In the genomic region with DNA sequence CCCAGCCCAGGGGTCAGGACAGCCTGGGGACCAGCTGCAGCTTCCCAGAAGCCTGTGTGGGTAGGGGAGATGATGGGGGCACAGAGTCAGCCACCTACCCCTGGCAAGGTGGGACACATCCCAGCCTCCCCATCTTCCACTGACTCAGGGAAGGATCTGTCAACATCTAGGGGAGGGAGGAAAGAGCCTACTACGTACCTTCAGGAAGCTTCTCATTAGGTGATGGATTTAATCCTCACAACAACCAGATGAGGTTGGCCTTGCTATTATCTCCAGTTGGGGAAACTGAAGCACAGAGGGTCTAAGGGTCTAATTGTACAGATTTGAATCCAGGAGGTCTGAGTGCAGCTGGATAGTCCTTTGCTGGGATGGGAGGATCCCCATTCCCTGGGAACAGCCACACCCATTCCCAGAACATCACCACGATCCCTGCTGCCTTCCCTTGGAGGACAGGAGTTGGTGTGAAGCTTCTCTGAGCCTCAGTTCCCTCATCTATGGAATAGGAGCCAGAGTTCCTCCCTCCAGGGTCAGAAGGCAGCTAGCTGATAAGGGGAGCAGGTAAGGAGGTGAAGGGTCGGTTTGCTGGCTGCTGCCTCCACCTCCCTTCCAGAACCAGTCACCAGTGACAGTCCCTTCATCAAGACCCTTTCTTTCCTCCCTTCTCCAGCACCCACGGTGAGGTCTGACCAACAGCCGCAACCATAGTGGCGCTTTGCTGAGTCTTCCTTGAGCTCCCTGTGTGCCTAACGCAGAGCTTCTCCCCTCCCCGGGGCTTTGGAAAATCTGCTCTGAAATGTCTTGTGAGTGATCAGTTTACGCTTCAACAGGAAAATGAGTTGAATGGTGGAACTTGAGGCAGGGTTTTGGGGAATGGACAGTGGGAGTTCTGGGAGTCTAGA, we compare ENCODE assay signal across 20 cellular contexts. TPM values are rescaled to one million over a fixed set of nuclear protein-coding genes. Genes with fewer than 3 reads are reported as not detected.
A peak's percentile ranks its signal among the peaks of the same experiment; 100 is the strongest.
DNase-seq lines count a peak whose midpoint lies in the region; ATAC-seq, FAIRE-seq and TF ChIP-seq lines count a peak whose summit lies in the region.
"Had no signal": no experiment of that assay in that cellular context is flagged by ENCODE, and none has a peak within 500 bp of the region (broad histone marks: within the 10 kb centered on the region; RNA-seq: fewer than 3 reads in every experiment).

No MANE protein-coding gene starts in this region.

- 41% methylated on average over 9 of the region's 9 CpGs for WGBS in HepG2 (ENCODE audit: low lambda C conversion rate)
- 88% methylated on average over 3 of the region's 9 CpGs for WGBS in right lobe of liver (ENCODE audit: insufficient coverage, low coverage, low lambda C conversion rate, missing lambda C conversion rate)
- WGBS in mammary epithelial cell (ENCODE audit: low coverage, missing lambda C conversion rate) = 82% methylated on average over 7 of the region's 9 CpGs

- no peaks in the 10 kb centered on the region for H3K4me1 Mint-ChIP-seq in activated T-helper 17 cell treated with anti-CD3 and anti-CD28 coated beads, Interleukin-2, amount 50 U/mL, for 72 hours
- H3K4me1 Mint-ChIP-seq: activated naive CD8-positive, alpha-beta T cell treated with anti-CD3 and anti-CD28 coated beads for 36 hours had no signal

- no peak for TF ChIP-seq RAD21 in HepG2 (CRISPR knock-in tag; IDR thresholded peaks at IDR 0.05)

- no peak for FAIRE-seq in HepG2 (lab: Jason Lieb, UNC)
- FAIRE-seq: A204.1, bronchial epithelial cell had no signal

- CTCF ChIA-PET in HepG2 (lab: Yijun Ruan, JAX; ENCODE audit: low intra/inter-chr PET ratio, low total read pairs) = no interaction called here
- CTCF ChIA-PET in mammary epithelial cell (lab: Charles Lee; ENCODE audit: low non-redundant PET) = no interaction called here

- H3K9ac ChIP-seq in HepG2 (ENCODE audit: insufficient read depth, low read depth, low read length) (no peak overlapping the region), mammary epithelial cell (ENCODE audit: insufficient read depth, low read length) (no peak overlapping the region)

- peak overlapping the region in 1 of 3 experiments; percentile 47; a peak in 1 of 6 replicates for H3K4me3 ChIP-seq in HepG2 (replicated peaks in 1 of 3; ENCODE audit: insufficient read depth in 1 of 3, low read depth in 2 of 3, low read length in 3 of 3)
- no peak overlapping the region for H3K4me3 ChIP-seq in right lobe of liver
- no peak overlapping the region for H3K4me3 ChIP-seq in mammary epithelial cell (replicated peaks in 1 of 3; ENCODE audit: insufficient read depth in 1 of 3, low read depth in 2 of 3, low read length in 3 of 3)
- no peak overlapping the region for H3K4me3 ChIP-seq in osteoblast (ENCODE audit: insufficient read depth, low read length)
- H3K4me3 ChIP-seq: gastrocnemius medialis, right atrium auricular region, SJSA1, tibial artery had no signal

- H4K20me1 ChIP-seq in HepG2 (ENCODE audit: insufficient read depth, low read length) = no peaks in the 10 kb centered on the region
- H4K20me1 ChIP-seq in mammary epithelial cell (ENCODE audit: insufficient read depth, low read length) = no peaks in the 10 kb centered on the region
- no peaks in the 10 kb centered on the region for H4K20me1 ChIP-seq in osteoblast (ENCODE audit: insufficient read depth, low read length)

- DNase-seq in HepG2 (ENCODE audit: low spot score) = no peak
- DNase-seq in right lobe of liver = no peak
- no peak for DNase-seq in mammary epithelial cell
- DNase-seq in osteoblast (ENCODE audit: insufficient read length, low spot score, missing footprints) = peak; percentile 66
- no peak for DNase-seq in kidney glomerular epithelial cell (lab: John Stamatoyannopoulos, UW)
- DNase-seq in occipital lobe (lab: John Stamatoyannopoulos, UW) = no peak
- DNase-seq: activated naive CD8-positive, alpha-beta T cell treated with anti-CD3 and anti-CD28 coated beads for 36 hours; cortex of kidney; DMS153; gastrocnemius medialis; GDM1; NCI-H526 treated with DMSO at 0.1 percent for 48 hours; tibial artery had no signal

- ATAC-seq in HepG2 = no peak
- ATAC-seq in right lobe of liver = no peak
- no peak for ATAC-seq in activated T-helper 17 cell treated with anti-CD3 and anti-CD28 coated beads, Interleukin-2, amount 50 U/mL, for 72 hours (replicated peaks)
- no peak for ATAC-seq in HG03432 (IDR thresholded peaks at IDR 0.05; ENCODE audit: unreplicated experiment)
- ATAC-seq: gastrocnemius medialis had no signal

- H3K27me3 Mint-ChIP-seq in activated T-helper 17 cell treated with anti-CD3 and anti-CD28 coated beads, Interleukin-2, amount 50 U/mL, for 72 hours = peaks cover 5% of the 10 kb centered on the region
- H3K27me3 Mint-ChIP-seq: activated naive CD8-positive, alpha-beta T cell treated with anti-CD3 and anti-CD28 coated beads for 36 hours had no signal

- no peak for TF ChIP-seq EP300 in HepG2 (IDR thresholded peaks at IDR 0.05; ENCODE audit: low read depth in 2 of 2, low read length in 2 of 2)
- no peak for TF ChIP-seq EP300 in HepG2 (CRISPR knock-in tag; IDR thresholded peaks at IDR 0.05; ENCODE audit: borderline replicate concordance)

- intact Hi-C loops in HepG2 (cut with micrococcal nuclease; ENCODE audit: unreplicated experiment) (loop anchor here (10.0 kb wide), 1 partner anchor 53 kb away; a partner anchor contains a TSS), right lobe of liver (cut with DNase I) (no loop called here), mammary epithelial cell (cut with micrococcal nuclease) (no loop called here)

- no peak overlapping the region for H3K27ac Mint-ChIP-seq in activated T-helper 17 cell treated with anti-CD3 and anti-CD28 coated beads, Interleukin-2, amount 50 U/mL, for 72 hours
- H3K27ac Mint-ChIP-seq: activated naive CD8-positive, alpha-beta T cell treated with anti-CD3 and anti-CD28 coated beads for 36 hours; T-helper 1 cell treated with Interleukin-12 subunit alpha and Interleukin-12 subunit beta and Interleukin-4 antibody, amounts not matched to agents 30 μg/mL and 1 μg/mL, for 36 hours had no signal

- H3K9me3 ChIP-seq in HepG2 (ENCODE audit: low read length) (no peaks in the 10 kb centered on the region), right lobe of liver (no peaks in the 10 kb centered on the region), mammary epithelial cell (replicated peaks; ENCODE audit: insufficient read depth, low read length) (no peaks in the 10 kb centered on the region), osteoblast (ENCODE audit: low read depth, low read length) (no peaks in the 10 kb centered on the region)
- H3K9me3 ChIP-seq: gastrocnemius medialis, right atrium auricular region, SJSA1, tibial artery had no signal

- TF ChIP-seq POLR2A in HepG2 (IDR thresholded peaks at IDR 0.05; ENCODE audit: insufficient read depth in 1 of 2, low read depth in 2 of 2, low read length in 2 of 2) (no peak), right lobe of liver (IDR thresholded peaks at IDR 0.05) (no peak)

- H3K79me2 ChIP-seq in HepG2 (ENCODE audit: insufficient read depth, low read length) (no peaks in the 10 kb centered on the region), mammary epithelial cell (ENCODE audit: insufficient read depth, low read length) (no peaks in the 10 kb centered on the region), osteoblast (ENCODE audit: insufficient read depth, low read length) (no peaks in the 10 kb centered on the region)

- TF ChIP-seq CTCF in HepG2 (CRISPR knock-in tag; IDR thresholded peaks at IDR 0.05) (no peak), right lobe of liver (IDR thresholded peaks at IDR 0.05) (no peak), mammary epithelial cell (conservative IDR thresholded peaks at IDR 0.05 in 1 of 2, IDR thresholded peaks at IDR 0.05 in 1 of 2; ENCODE audit: extremely low read depth in 1 of 2, insufficient read depth in 1 of 2, low read depth in 1 of 2, low read length in 2 of 2) (no peak), osteoblast (IDR thresholded peaks at IDR 0.05; ENCODE audit: extremely low read depth, low read depth, low read length) (no peak)

- H3K4me2 ChIP-seq in HepG2 (ENCODE audit: low read depth, low read length) (no peak overlapping the region; the same call in 1 of the 2 replicates), mammary epithelial cell (ENCODE audit: insufficient read depth, low read depth, low read length) (peak overlapping the region; percentile 31), osteoblast (ENCODE audit: insufficient read depth, low read length) (no peak overlapping the region)

- H3K27ac ChIP-seq in HepG2 (ENCODE audit: extremely low read length, insufficient read depth, low read length) (no peak overlapping the region), right lobe of liver (peak overlapping the region in 1 of 3 donors; percentile 56), mammary epithelial cell (ENCODE audit: insufficient read depth, low read depth, low read length) (no peak overlapping the region), osteoblast (ENCODE audit: low read depth, low read length) (peak overlapping the region; percentile 56)
- H3K27ac ChIP-seq: gastrocnemius medialis, right atrium auricular region, tibial artery had no signal

- H3K4me3 Mint-ChIP-seq in activated T-helper 17 cell treated with anti-CD3 and anti-CD28 coated beads, Interleukin-2, amount 50 U/mL, for 72 hours = no peak overlapping the region
- H3K4me3 Mint-ChIP-seq: activated naive CD8-positive, alpha-beta T cell treated with anti-CD3 and anti-CD28 coated beads for 36 hours; T-helper 1 cell treated with Interleukin-12 subunit alpha and Interleukin-12 subunit beta and Interleukin-4 antibody, amounts not matched to agents 30 μg/mL and 1 μg/mL, for 36 hours had no signal

- H3K36me3 ChIP-seq in HepG2 (replicated peaks in 1 of 2; ENCODE audit: control insufficient read depth in 1 of 2, insufficient read depth in 2 of 2, low read length in 2 of 2) = no peaks in the 10 kb centered on the region
- H3K36me3 ChIP-seq in right lobe of liver = no peaks in the 10 kb centered on the region
- H3K36me3 ChIP-seq in mammary epithelial cell (ENCODE audit: insufficient read depth, low read length) = no peaks in the 10 kb centered on the region
- no peaks in the 10 kb centered on the region for H3K36me3 ChIP-seq in osteoblast (ENCODE audit: insufficient read depth, low read length)
- H3K36me3 ChIP-seq: gastrocnemius medialis, right atrium auricular region, SJSA1, tibial artery had no signal

- in situ Hi-C loops in HepG2 (cut with HindIII; ENCODE audit: extremely low pct_ligation_motif_present, low pct_unique_long_range_greater_than_20kb) (no loop called here), mammary epithelial cell (cut with MboI; ENCODE audit: low sequenced_read_pairs in 2 of 2) (no loop called here)

- H2AFZ ChIP-seq in HepG2 (ENCODE audit: low read length) (no peak overlapping the region), mammary epithelial cell (ENCODE audit: low read depth, low read length) (peak overlapping the region; percentile 78), osteoblast (ENCODE audit: low read length) (peak overlapping the region; percentile 49)

- POLR2A ChIA-PET in HepG2 (lab: Yijun Ruan, JAX) = interaction anchor here (0.7 to 1.3 kb wide), 6 partner anchors 13 to 59 kb away, joined by 3 to 4 read pairs (median 3); a partner anchor contains a TSS

- H3K4me1 ChIP-seq in HepG2 (ENCODE audit: insufficient read depth, low read length) (peaks cover 81% of the 10 kb centered on the region), right lobe of liver (peaks cover 0 to 58% (median 22%) of the 10 kb centered on the region in 4 donors), mammary epithelial cell (ENCODE audit: insufficient read depth, low read length) (peaks cover 70% of the 10 kb centered on the region), osteoblast (ENCODE audit: insufficient read depth, low read length) (peaks cover 34% of the 10 kb centered on the region)
- H3K4me1 ChIP-seq: gastrocnemius medialis, right atrium auricular region had no signal

- dilution Hi-C loops in mammary epithelial cell (cut with HindIII; ENCODE audit: low sequenced_read_pairs) = loop anchor here (5.0 kb wide), 2 partner anchors 55 to 200 kb away; no protein-coding TSS in a partner anchor

- peaks cover 18 to 39% of the 10 kb centered on the region in 2 experiments; a peak in 4 of 5 replicates for H3K27me3 ChIP-seq in HepG2 (ENCODE audit: control insufficient read depth in 1 of 2, insufficient read depth in 2 of 2, low read length in 2 of 2)
- no peaks in the 10 kb centered on the region for H3K27me3 ChIP-seq in right lobe of liver
- H3K27me3 ChIP-seq in mammary epithelial cell (ENCODE audit: insufficient read depth, low read length) = no peaks in the 10 kb centered on the region
- H3K27me3 ChIP-seq in osteoblast (ENCODE audit: insufficient read depth, low read length) = no peaks in the 10 kb centered on the region
- H3K27me3 ChIP-seq: gastrocnemius medialis, right atrium auricular region, SJSA1 had no signal

- no peaks in the 10 kb centered on the region for H3K9me3 Mint-ChIP-seq in activated T-helper 17 cell treated with anti-CD3 and anti-CD28 coated beads, Interleukin-2, amount 50 U/mL, for 72 hours
- H3K9me3 Mint-ChIP-seq: activated naive CD8-positive, alpha-beta T cell treated with anti-CD3 and anti-CD28 coated beads for 36 hours; T-helper 1 cell treated with Interleukin-12 subunit alpha and Interleukin-12 subunit beta and Interleukin-4 antibody, amounts not matched to agents 30 μg/mL and 1 μg/mL, for 36 hours had no signal

- no peaks in the 10 kb centered on the region for H3K36me3 Mint-ChIP-seq in activated T-helper 17 cell treated with anti-CD3 and anti-CD28 coated beads, Interleukin-2, amount 50 U/mL, for 72 hours (ENCODE audit: low read depth)
- H3K36me3 Mint-ChIP-seq: activated naive CD8-positive, alpha-beta T cell treated with anti-CD3 and anti-CD28 coated beads for 36 hours had no signal

- no TSS peak for BruUV-seq in HepG2 (replicated peaks; lab: Mats Ljungman, UMichigan)
- no TSS peak for BruUV-seq in mammary epithelial cell (replicated peaks; lab: Mats Ljungman, UMichigan)

RNA-seq across cellular contexts. Expression of a gene that starts 56.8 kb away (rescaled TPM):
- total RNA-seq in HepG2 (2016; rRNA removed; fragmentation: Illumina TruSeq; extraction: Trizol) (12.1 and 18.5 TPM in 2 replicates), right lobe of liver (100 to 1,000 TPM; 130 to 182 (median 152) TPM), mammary epithelial cell (100 to 1,000 TPM in 1 of 2 donors, 10 to 100 TPM in 1; 81.9 to 166 TPM), osteoblast (75.7 and 79.3 TPM in 2 replicates), occipital lobe (0.78 TPM)
- total RNA-seq in HepG2 (2016; cell fraction: cytosol; rRNA removed; fragmentation: Illumina TruSeq; extraction: Trizol; ENCODE audit: low read depth) = 9.1 and 9.9 TPM in 2 replicates
- total RNA-seq in HepG2 (2016; cell fraction: insoluble cytoplasmic fraction; rRNA removed; fragmentation: Illumina TruSeq; extraction: Trizol) = 11.0 and 17.4 TPM in 2 replicates
- 19.9 and 21.0 TPM in 2 replicates for total RNA-seq in HepG2 (2016; cell fraction: membrane; rRNA removed; fragmentation: Illumina TruSeq; extraction: Trizol)
- total RNA-seq in HepG2 (2016; cell fraction: nucleus; rRNA removed; fragmentation: Illumina TruSeq; extraction: Trizol) = 8.1 and 9.8 TPM in 2 replicates
- polyA plus RNA-seq in HepG2 (2011; rRNA removed) (28.2 and 43.0 TPM in 2 replicates), mammary epithelial cell (35.3 TPM)
- 31.3 and 41.1 TPM in 2 replicates for polyA plus RNA-seq in HepG2 (2011; cell fraction: cytosol; rRNA removed)
- 47.8 and 49.8 TPM in 2 replicates for polyA plus RNA-seq in HepG2 (2011; cell fraction: nucleus; rRNA removed)
- 33.9 and 49.4 TPM in 2 replicates for polyA plus RNA-seq in HepG2 (2012)
- polyA plus RNA-seq in HepG2 (2016; cell fraction: cytosol; fragmentation: Illumina TruSeq; extraction: Trizol; ENCODE audit: low read depth) = 8.7 and 9.3 TPM in 2 replicates
- polyA plus RNA-seq in HepG2 (2016; cell fraction: insoluble cytoplasmic fraction; fragmentation: Illumina TruSeq; extraction: Trizol; ENCODE audit: low read depth) = 24.7 and 26.6 TPM in 2 replicates
- 16.8 and 19.0 TPM in 2 replicates for polyA plus RNA-seq in HepG2 (2016; cell fraction: membrane; fragmentation: Illumina TruSeq; extraction: Trizol; ENCODE audit: low read depth)
- 21.1 and 24.6 TPM in 2 replicates for polyA plus RNA-seq in HepG2 (2016; cell fraction: nucleus; fragmentation: Illumina TruSeq; extraction: Trizol; ENCODE audit: insufficient read depth, low read depth)
- 12.1 and 28.5 TPM in 2 replicates for polyA minus RNA-seq in HepG2 (2011; rRNA and poly(A)+ RNA removed; ENCODE audit: low replicate concordance)
- polyA minus RNA-seq in HepG2 (2011; cell fraction: cytosol; rRNA and poly(A)+ RNA removed) = 56.9 and 63.6 TPM in 2 replicates
- polyA minus RNA-seq in HepG2 (2011; cell fraction: nucleus; rRNA and poly(A)+ RNA removed) = 21.4 and 26.7 TPM in 2 replicates
- 6.8 TPM for polyA minus RNA-seq in mammary epithelial cell
- 10 to 100 TPM; 11.6 to 19.0 TPM for total RNA-seq in activated T-helper 17 cell treated with anti-CD3 and anti-CD28 coated beads, Interleukin-2, amount 50 U/mL, for 72 hours
